Comparison of ENCODE assay signal across 22 cellular contexts in the genomic region with DNA sequence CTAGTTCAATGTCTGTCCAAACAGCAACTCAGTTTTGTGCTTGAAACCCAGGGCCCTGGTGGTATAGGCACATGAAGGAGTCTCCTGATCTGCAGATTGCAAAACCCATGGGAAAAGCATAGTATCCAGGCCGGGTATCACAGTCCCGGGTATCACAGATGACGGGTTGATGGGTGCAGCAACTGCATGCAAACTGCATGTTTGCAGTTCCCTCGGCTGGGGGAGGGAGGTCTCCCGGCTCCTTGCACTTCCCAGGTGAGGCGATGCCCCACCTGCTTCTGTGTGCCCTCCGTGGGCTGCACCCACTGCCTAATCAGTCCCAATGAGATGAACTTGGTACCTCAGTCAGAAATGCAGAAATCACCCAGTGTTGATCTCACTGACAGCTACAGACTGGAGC. TPM values are rescaled to one million over a fixed set of nuclear protein-coding genes. Genes with fewer than 3 reads are reported as not detected.
DNase-seq lines count a peak whose midpoint lies in the region; ATAC-seq and TF ChIP-seq lines count a peak whose summit lies in the region.
"Had no signal": no experiment of that assay in that cellular context is flagged by ENCODE, and none has a peak within 500 bp of the region (broad histone marks: within the 10 kb centered on the region; RNA-seq: fewer than 3 reads in every experiment).

No MANE protein-coding gene starts in this region.

- H3K9me3 ChIP-seq in right cardiac atrium (ENCODE audit: control insufficient read depth, low read length), result no peaks in the 10 kb centered on the region

- no peaks in the 10 kb centered on the region for H3K4me1 ChIP-seq in right cardiac atrium (ENCODE audit: control insufficient read depth, insufficient read depth, low read length)
- H3K4me1 ChIP-seq: BLaER1, Caco-2 had no signal

- H3K4me3 Mint-ChIP-seq in type B pancreatic cell, result no peak overlapping the region
- H3K4me3 Mint-ChIP-seq: B cell; CD4-positive, CD25-positive, alpha-beta regulatory T cell; CD8-positive, alpha-beta T cell had no signal

- intact Hi-C loops in cardiac septum (cut with DNase I) (no loop called here), right cardiac atrium (cut with DNase I) (no loop called here), posterior vena cava (cut with DNase I) (no loop called here), sciatic nerve (cut with DNase I) (no loop called here)

- no peak overlapping the region for H3K27ac ChIP-seq in right cardiac atrium (ENCODE audit: low read length)
- H3K27ac ChIP-seq: 22Rv1, BLaER1, C4-2B, GM23248 had no signal

- no peaks in the 10 kb centered on the region for H3K27me3 ChIP-seq in right cardiac atrium (ENCODE audit: control insufficient read depth, insufficient read depth)
- H3K27me3 ChIP-seq: BLaER1 had no signal

- H3K9me3 Mint-ChIP-seq in type B pancreatic cell, result peaks cover 16% of the 10 kb centered on the region

- H3K4me3 ChIP-seq in right cardiac atrium (ENCODE audit: low read length), result no peak overlapping the region
- H3K4me3 ChIP-seq: BLaER1, GM23248 had no signal

- 87% methylated on average over 7 of the region's 7 CpGs for WGBS in right cardiac atrium

- H3K4me1 Mint-ChIP-seq in type B pancreatic cell (ENCODE audit: unreplicated experiment), result no peaks in the 10 kb centered on the region

- no peak overlapping the region for H3K27ac Mint-ChIP-seq in type B pancreatic cell
- H3K27ac Mint-ChIP-seq: B cell; CD4-positive, CD25-positive, alpha-beta regulatory T cell; CD8-positive, alpha-beta T cell had no signal

- TF ChIP-seq CTCF in type B pancreatic cell (conservative IDR thresholded peaks at IDR 0.05), result no peak

- ATAC-seq in right cardiac atrium (no peak), sciatic nerve (no peak), HG02973 (IDR thresholded peaks at IDR 0.05; ENCODE audit: unreplicated experiment) (no peak)
- ATAC-seq: CD8-positive, alpha-beta T cell had no signal

- no peaks in the 10 kb centered on the region for H3K36me3 Mint-ChIP-seq in type B pancreatic cell

- peak; percentile 48 for DNase-seq in activated CD8-positive, alpha-beta memory T cell treated with anti-CD3 and anti-CD28 coated beads for 24 hours
- no peak for DNase-seq in activated CD8-positive, alpha-beta memory T cell treated with anti-CD3 and anti-CD28 coated beads, Interleukin-2, amount 50 U/mL, for 4 hours
- DNase-seq in cardiac septum (ENCODE audit: low spot score) (peak; percentile 56), right cardiac atrium (no peak), posterior vena cava (ENCODE audit: low spot score) (peak; percentile 67), type B pancreatic cell (ENCODE audit: extremely low spot score, unreplicated experiment) (peak; percentile 40), sciatic nerve (ENCODE audit: low spot score) (no peak)
- DNase-seq: Caco-2; CD4-positive, CD25-positive, alpha-beta regulatory T cell; DMS153; DND-41; GM23248; H7; HCEC 1CT had no signal

- peaks cover 69% of the 10 kb centered on the region for H3K27me3 Mint-ChIP-seq in type B pancreatic cell
- H3K27me3 Mint-ChIP-seq: B cell had no signal

RNA-seq across cellular contexts. Expression of a gene that starts 53.9 kb away (rescaled TPM):
- total RNA-seq in cardiac septum (43.0 TPM), right cardiac atrium (10 to 100 TPM; 36.5 to 46.8 (median 41.0) TPM), posterior vena cava (1 to 10 TPM; 4.7 to 7.2 TPM), type B pancreatic cell (ENCODE audit: low replicate concordance) (3.7 and 4.8 TPM in 2 replicates), sciatic nerve (6.2 TPM)
- 36.4 TPM for polyA plus RNA-seq in right cardiac atrium
- total RNA-seq: GM23248 had no signal
- polyA plus RNA-seq: AG04450, GM23248 had no signal

RNA-seq across cellular contexts. Expression of a gene that starts 54.4 kb away (rescaled TPM):
- total RNA-seq in cardiac septum (not detected), right cardiac atrium (not detected), posterior vena cava (not detected), type B pancreatic cell (ENCODE audit: low replicate concordance) (0.21 and 0.46 TPM in 2 replicates), sciatic nerve (not detected)
- polyA plus RNA-seq in right cardiac atrium, result 0.02 TPM
- total RNA-seq: B cell, Caco-2, GM23248, H1, H7 had no signal
- polyA plus RNA-seq: AG04450; CD4-positive, CD25-positive, alpha-beta regulatory T cell; GM23248 had no signal

Comparison
In these comparisons a context has a peak if more than half of its experiments do, and no peak if none do; other contexts are left out.
1. DNase-seq: peak in activated CD8-positive, alpha-beta memory T cell treated with anti-CD3 and anti-CD28 coated beads for 24 hours (single experiment), cardiac septum (single experiment), posterior vena cava (single experiment) and type B pancreatic cell (single experiment); none in activated CD8-positive, alpha-beta memory T cell treated with anti-CD3 and anti-CD28 coated beads, Interleukin-2, amount 50 U/mL, for 4 hours (single experiment), right cardiac atrium (0 of 3) and sciatic nerve (single experiment).